Comparison of ENCODE assay signal across 1 cellular context in genomic region chr4:110631582-110632505, GRCh38.
TF ChIP-seq lines count a peak whose summit lies in the region.

No MANE protein-coding gene starts in this region.

TF ChIP-seq in HepG2, 621 proteins besides CTCF, POLR2A, EP300 and RAD21 (continued from another document and continues in another):
- TF ChIP-seq, protein P1, sequence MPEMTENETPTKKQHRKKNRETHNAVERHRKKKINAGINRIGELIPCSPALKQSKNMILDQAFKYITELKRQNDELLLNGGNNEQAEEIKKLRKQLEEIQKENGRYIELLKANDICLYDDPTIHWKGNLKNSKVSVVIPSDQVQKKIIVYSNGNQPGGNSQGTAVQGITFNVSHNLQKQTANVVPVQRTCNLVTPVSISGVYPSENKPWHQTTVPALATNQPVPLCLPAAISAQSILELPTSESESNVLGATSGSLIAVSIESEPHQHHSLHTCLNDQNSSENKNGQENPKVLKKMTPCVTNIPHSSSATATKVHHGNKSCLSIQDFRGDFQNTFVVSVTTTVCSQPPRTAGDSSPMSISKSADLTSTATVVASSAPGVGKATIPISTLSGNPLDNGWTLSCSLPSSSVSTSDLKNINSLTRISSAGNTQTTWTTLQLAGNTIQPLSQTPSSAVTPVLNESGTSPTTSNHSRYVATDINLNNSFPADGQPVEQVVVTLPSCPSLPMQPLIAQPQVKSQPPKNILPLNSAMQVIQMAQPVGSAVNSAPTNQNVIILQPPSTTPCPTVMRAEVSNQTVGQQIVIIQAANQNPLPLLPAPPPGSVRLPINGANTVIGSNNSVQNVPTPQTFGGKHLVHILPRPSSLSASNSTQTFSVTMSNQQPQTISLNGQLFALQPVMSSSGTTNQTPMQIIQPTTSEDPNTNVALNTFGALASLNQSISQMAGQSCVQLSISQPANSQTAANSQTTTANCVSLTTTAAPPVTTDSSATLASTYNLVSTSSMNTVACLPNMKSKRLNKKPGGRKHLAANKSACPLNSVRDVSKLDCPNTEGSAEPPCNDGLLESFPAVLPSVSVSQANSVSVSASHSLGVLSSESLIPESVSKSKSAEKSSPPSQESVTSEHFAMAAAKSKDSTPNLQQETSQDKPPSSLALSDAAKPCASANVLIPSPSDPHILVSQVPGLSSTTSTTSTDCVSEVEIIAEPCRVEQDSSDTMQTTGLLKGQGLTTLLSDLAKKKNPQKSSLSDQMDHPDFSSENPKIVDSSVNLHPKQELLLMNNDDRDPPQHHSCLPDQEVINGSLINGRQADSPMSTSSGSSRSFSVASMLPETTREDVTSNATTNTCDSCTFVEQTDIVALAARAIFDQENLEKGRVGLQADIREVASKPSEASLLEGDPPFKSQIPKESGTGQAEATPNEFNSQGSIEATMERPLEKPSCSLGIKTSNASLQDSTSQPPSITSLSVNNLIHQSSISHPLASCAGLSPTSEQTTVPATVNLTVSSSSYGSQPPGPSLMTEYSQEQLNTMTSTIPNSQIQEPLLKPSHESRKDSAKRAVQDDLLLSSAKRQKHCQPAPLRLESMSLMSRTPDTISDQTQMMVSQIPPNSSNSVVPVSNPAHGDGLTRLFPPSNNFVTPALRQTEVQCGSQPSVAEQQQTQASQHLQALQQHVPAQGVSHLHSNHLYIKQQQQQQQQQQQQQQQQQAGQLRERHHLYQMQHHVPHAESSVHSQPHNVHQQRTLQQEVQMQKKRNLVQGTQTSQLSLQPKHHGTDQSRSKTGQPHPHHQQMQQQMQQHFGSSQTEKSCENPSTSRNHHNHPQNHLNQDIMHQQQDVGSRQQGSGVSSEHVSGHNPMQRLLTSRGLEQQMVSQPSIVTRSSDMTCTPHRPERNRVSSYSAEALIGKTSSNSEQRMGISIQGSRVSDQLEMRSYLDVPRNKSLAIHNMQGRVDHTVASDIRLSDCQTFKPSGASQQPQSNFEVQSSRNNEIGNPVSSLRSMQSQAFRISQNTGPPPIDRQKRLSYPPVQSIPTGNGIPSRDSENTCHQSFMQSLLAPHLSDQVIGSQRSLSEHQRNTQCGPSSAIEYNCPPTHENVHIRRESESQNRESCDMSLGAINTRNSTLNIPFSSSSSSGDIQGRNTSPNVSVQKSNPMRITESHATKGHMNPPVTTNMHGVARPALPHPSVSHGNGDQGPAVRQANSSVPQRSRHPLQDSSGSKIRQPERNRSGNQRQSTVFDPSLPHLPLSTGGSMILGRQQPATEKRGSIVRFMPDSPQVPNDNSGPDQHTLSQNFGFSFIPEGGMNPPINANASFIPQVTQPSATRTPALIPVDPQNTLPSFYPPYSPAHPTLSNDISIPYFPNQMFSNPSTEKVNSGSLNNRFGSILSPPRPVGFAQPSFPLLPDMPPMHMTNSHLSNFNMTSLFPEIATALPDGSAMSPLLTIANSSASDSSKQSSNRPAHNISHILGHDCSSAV (CRISPR knock-in tag; IDR thresholded peaks at IDR 0.05; ENCODE audit: borderline replicate concordance): no peak
- TF ChIP-seq ZNF572 (CRISPR knock-in tag; IDR thresholded peaks at IDR 0.05) (no peak), NFIC (IDR thresholded peaks at IDR 0.05; ENCODE audit: low read length) (no peak), AGO1 (IDR thresholded peaks at IDR 0.05; ENCODE audit: low read depth, low read length, poor library complexity, severe bottlenecking) (no peak), NFE2L1 (CRISPR knock-in tag; IDR thresholded peaks at IDR 0.05; ENCODE audit: borderline replicate concordance) (no peak), RXRA (CRISPR knock-in tag; IDR thresholded peaks at IDR 0.05) (no peak; the same call in 1 of the 2 replicates), PRPF4 (IDR thresholded peaks at IDR 0.05; ENCODE audit: low read depth, low read length, poor library complexity, severe bottlenecking) (no peak), RNF2 (conservative IDR thresholded peaks at IDR 0.05; ENCODE audit: low read depth) (0 out of 2 replicates have a peak, but pooled peaks have one; percentile 26), ZMYM2 (CRISPR knock-in tag; IDR thresholded peaks at IDR 0.05) (no peak), POLR2AphosphoS2 (IDR thresholded peaks at IDR 0.05; ENCODE audit: low read depth, low read length) (no peak), IRX3 (CRISPR knock-in tag; IDR thresholded peaks at IDR 0.05; ENCODE audit: borderline replicate concordance, low read depth) (no peak), SRY (CRISPR knock-in tag; IDR thresholded peaks at IDR 0.05) (no peak), ZFP91 (CRISPR knock-in tag; IDR thresholded peaks at IDR 0.05; ENCODE audit: borderline replicate concordance) (0 out of 2 replicates have a peak, but pooled peaks have one; percentile 16), ZNF772 (CRISPR knock-in tag; IDR thresholded peaks at IDR 0.05) (no peak), XRCC5 (optimal IDR thresholded peaks at IDR 0.05; ENCODE audit: low read length) (peak; percentile 78), TMF1 (CRISPR knock-in tag; IDR thresholded peaks at IDR 0.05; ENCODE audit: low read depth) (no peak), ZUFSP (CRISPR knock-in tag; IDR thresholded peaks at IDR 0.05; ENCODE audit: borderline replicate concordance) (no peak), SP4 (CRISPR knock-in tag; IDR thresholded peaks at IDR 0.05) (peak; percentile 30; the same call in 1 of the 2 replicates), KDM6A (CRISPR knock-in tag; IDR thresholded peaks at IDR 0.05; ENCODE audit: low read depth) (no peak), CCAR2 (optimal IDR thresholded peaks at IDR 0.05; ENCODE audit: low read depth, low read length) (no peak), ATF5 (CRISPR knock-in tag; IDR thresholded peaks at IDR 0.05; ENCODE audit: low read depth) (no peak), NFRKB (IDR thresholded peaks at IDR 0.05) (no peak), TBL1XR1 (IDR thresholded peaks at IDR 0.05; ENCODE audit: borderline replicate concordance, low read length, partially characterized antibody) (no peak), FOXK1 (CRISPR knock-in tag; IDR thresholded peaks at IDR 0.05; ENCODE audit: borderline replicate concordance, low read depth) (no peak), KDM2A (CRISPR knock-in tag; IDR thresholded peaks at IDR 0.05; ENCODE audit: borderline replicate concordance, low read depth) (peak; percentile 72; the same call in 1 of the 2 replicates), ZFP41 (CRISPR knock-in tag; IDR thresholded peaks at IDR 0.05; ENCODE audit: borderline replicate concordance) (no peak)
- TF ChIP-seq, protein P2, sequence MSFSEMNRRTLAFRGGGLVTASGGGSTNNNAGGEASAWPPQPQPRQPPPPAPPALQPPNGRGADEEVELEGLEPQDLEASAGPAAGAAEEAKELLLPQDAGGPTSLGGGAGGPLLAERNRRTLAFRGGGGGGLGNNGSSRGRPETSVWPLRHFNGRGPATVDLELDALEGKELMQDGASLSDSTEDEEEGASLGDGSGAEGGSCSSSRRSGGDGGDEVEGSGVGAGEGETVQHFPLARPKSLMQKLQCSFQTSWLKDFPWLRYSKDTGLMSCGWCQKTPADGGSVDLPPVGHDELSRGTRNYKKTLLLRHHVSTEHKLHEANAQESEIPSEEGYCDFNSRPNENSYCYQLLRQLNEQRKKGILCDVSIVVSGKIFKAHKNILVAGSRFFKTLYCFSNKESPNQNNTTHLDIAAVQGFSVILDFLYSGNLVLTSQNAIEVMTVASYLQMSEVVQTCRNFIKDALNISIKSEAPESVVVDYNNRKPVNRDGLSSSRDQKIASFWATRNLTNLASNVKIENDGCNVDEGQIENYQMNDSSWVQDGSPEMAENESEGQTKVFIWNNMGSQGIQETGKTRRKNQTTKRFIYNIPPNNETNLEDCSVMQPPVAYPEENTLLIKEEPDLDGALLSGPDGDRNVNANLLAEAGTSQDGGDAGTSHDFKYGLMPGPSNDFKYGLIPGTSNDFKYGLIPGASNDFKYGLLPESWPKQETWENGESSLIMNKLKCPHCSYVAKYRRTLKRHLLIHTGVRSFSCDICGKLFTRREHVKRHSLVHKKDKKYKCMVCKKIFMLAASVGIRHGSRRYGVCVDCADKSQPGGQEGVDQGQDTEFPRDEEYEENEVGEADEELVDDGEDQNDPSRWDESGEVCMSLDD (CRISPR knock-in tag; IDR thresholded peaks at IDR 0.05; ENCODE audit: borderline replicate concordance): no peak
- TF ChIP-seq, protein P3, sequence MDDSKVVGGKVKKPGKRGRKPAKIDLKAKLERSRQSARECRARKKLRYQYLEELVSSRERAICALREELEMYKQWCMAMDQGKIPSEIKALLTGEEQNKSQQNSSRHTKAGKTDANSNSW (CRISPR knock-in tag; IDR thresholded peaks at IDR 0.05; ENCODE audit: borderline replicate concordance): no peak
- TF ChIP-seq, protein P4, sequence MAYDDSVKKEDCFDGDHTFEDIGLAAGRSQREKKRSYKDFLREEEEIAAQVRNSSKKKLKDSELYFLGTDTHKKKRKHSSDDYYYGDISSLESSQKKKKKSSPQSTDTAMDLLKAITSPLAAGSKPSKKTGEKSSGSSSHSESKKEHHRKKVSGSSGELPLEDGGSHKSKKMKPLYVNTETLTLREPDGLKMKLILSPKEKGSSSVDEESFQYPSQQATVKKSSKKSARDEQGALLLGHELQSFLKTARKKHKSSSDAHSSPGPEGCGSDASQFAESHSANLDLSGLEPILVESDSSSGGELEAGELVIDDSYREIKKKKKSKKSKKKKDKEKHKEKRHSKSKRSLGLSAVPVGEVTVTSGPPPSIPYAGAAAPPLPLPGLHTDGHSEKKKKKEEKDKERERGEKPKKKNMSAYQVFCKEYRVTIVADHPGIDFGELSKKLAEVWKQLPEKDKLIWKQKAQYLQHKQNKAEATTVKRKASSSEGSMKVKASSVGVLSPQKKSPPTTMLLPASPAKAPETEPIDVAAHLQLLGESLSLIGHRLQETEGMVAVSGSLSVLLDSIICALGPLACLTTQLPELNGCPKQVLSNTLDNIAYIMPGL (CRISPR knock-in tag; IDR thresholded peaks at IDR 0.05; ENCODE audit: borderline replicate concordance in 1 of 2, low read depth in 1 of 2): 0 out of 4 replicates have a peak, but pooled peaks have one; percentile 19 to 37
- TF ChIP-seq, protein P5, sequence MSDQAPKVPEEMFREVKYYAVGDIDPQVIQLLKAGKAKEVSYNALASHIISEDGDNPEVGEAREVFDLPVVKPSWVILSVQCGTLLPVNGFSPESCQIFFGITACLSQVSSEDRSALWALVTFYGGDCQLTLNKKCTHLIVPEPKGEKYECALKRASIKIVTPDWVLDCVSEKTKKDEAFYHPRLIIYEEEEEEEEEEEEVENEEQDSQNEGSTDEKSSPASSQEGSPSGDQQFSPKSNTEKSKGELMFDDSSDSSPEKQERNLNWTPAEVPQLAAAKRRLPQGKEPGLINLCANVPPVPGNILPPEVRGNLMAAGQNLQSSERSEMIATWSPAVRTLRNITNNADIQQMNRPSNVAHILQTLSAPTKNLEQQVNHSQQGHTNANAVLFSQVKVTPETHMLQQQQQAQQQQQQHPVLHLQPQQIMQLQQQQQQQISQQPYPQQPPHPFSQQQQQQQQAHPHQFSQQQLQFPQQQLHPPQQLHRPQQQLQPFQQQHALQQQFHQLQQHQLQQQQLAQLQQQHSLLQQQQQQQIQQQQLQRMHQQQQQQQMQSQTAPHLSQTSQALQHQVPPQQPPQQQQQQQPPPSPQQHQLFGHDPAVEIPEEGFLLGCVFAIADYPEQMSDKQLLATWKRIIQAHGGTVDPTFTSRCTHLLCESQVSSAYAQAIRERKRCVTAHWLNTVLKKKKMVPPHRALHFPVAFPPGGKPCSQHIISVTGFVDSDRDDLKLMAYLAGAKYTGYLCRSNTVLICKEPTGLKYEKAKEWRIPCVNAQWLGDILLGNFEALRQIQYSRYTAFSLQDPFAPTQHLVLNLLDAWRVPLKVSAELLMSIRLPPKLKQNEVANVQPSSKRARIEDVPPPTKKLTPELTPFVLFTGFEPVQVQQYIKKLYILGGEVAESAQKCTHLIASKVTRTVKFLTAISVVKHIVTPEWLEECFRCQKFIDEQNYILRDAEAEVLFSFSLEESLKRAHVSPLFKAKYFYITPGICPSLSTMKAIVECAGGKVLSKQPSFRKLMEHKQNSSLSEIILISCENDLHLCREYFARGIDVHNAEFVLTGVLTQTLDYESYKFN (CRISPR knock-in tag; conservative IDR thresholded peaks at IDR 0.05): no peak
- TF ChIP-seq, protein P6, sequence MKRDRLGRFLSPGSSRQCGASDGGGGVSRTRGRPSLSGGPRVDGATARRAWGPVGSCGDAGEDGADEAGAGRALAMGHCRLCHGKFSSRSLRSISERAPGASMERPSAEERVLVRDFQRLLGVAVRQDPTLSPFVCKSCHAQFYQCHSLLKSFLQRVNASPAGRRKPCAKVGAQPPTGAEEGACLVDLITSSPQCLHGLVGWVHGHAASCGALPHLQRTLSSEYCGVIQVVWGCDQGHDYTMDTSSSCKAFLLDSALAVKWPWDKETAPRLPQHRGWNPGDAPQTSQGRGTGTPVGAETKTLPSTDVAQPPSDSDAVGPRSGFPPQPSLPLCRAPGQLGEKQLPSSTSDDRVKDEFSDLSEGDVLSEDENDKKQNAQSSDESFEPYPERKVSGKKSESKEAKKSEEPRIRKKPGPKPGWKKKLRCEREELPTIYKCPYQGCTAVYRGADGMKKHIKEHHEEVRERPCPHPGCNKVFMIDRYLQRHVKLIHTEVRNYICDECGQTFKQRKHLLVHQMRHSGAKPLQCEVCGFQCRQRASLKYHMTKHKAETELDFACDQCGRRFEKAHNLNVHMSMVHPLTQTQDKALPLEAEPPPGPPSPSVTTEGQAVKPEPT (CRISPR knock-in tag; IDR thresholded peaks at IDR 0.05; ENCODE audit: low read depth): no peak
